In the genomic region with DNA sequence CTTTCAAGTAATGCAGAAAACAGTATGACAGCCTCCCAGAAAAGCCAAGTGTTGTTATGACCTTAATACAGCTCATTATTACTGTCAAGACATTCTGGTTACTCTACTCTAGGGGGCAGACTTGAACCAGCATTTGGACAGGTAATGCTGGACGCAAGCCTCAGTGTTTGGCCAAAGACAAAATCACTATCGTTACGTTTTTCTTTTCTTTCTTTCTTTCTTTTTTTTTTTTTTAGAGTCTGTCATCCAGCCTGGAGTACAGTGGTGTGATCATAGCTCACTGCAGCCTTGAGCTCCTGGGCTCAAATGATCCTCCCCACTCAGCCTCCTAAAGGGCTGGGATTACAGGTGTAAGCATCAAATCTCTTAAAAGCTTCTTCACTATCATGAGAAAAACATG, we compare ENCODE assay signal across 8 cellular contexts. TPM values are rescaled to one million over a fixed set of nuclear protein-coding genes. Genes with fewer than 3 reads are reported as not detected.
DNase-seq lines count a peak whose midpoint lies in the region; ATAC-seq and TF ChIP-seq lines count a peak whose summit lies in the region.

No MANE protein-coding gene starts in this region.

- H3K4me3 Mint-ChIP-seq in activated T-cell treated with anti-CD3 and anti-CD28 coated beads, Interleukin-2, amount 50 U/mL, for 72 hours, result no peak overlapping the region
- no peak overlapping the region for H3K4me3 Mint-ChIP-seq in central memory CD8-positive, alpha-beta T cell

- H3K9me3 ChIP-seq in transverse colon, result no peaks in the 10 kb centered on the region

- no peak overlapping the region for H3K27ac Mint-ChIP-seq in activated T-cell treated with anti-CD3 and anti-CD28 coated beads, Interleukin-2, amount 50 U/mL, for 72 hours
- no peak overlapping the region for H3K27ac Mint-ChIP-seq in central memory CD8-positive, alpha-beta T cell (ENCODE audit: low read depth)

- ATAC-seq in activated T-cell treated with anti-CD3 and anti-CD28 coated beads, Interleukin-2, amount 50 U/mL, for 72 hours (replicated peaks in 1 of 2), result peak; percentile 87 to 90
- ATAC-seq in GM21528 (IDR thresholded peaks at IDR 0.05; ENCODE audit: low FRiP score, unreplicated experiment) (peak; percentile 90), left colon (peak; percentile 89)
- ATAC-seq in central memory CD8-positive, alpha-beta T cell (replicated peaks; ENCODE audit: extremely low read depth, poor library complexity, severe bottlenecking), result peak; percentile 10

- H3K4me1 ChIP-seq in transverse colon, result no peaks in the 10 kb centered on the region

- H3K27me3 ChIP-seq in HL-60 (ENCODE audit: insufficient read depth, poor library complexity, severe bottlenecking) (no peaks in the 10 kb centered on the region), transverse colon (no peaks in the 10 kb centered on the region)

- no peaks in the 10 kb centered on the region for H3K27me3 Mint-ChIP-seq in activated T-cell treated with anti-CD3 and anti-CD28 coated beads, Interleukin-2, amount 50 U/mL, for 72 hours (ENCODE audit: low read depth)
- H3K27me3 Mint-ChIP-seq in central memory CD8-positive, alpha-beta T cell, result no peaks in the 10 kb centered on the region

- WGBS in transverse colon (ENCODE audit: low coverage in 1 of 2), 2 donors, result 0 to 3% methylated on average over 1 to 3 of the region's 3 CpGs

- H3K36me3 ChIP-seq in transverse colon, result no peaks in the 10 kb centered on the region

- TF ChIP-seq EP300 in transverse colon (IDR thresholded peaks at IDR 0.05; ENCODE audit: low read depth), result no peak

- intact Hi-C loops in left colon (cut with DNase I, micrococcal nuclease), result loop anchor here in 1 of 2 donors (2.0 kb wide), 1 partner anchor 128 kb away; no protein-coding TSS in a partner anchor
- intact Hi-C loops in transverse colon (cut with DNase I; ENCODE audit: low total_unique reads), result no loop called here

- H3K4me1 Mint-ChIP-seq in activated T-cell treated with anti-CD3 and anti-CD28 coated beads, Interleukin-2, amount 50 U/mL, for 72 hours (ENCODE audit: low read depth), result peaks cover 12% of the 10 kb centered on the region
- H3K4me1 Mint-ChIP-seq in central memory CD8-positive, alpha-beta T cell, result peaks cover 12% of the 10 kb centered on the region

- no peak overlapping the region for H3K4me3 ChIP-seq in HL-60 (replicated peaks; ENCODE audit: insufficient read depth, low read length)
- H3K4me3 ChIP-seq in transverse colon, result no peak overlapping the region

- in situ Hi-C loops in transverse colon (cut with MboI; ENCODE audit: low pct_ligation_motif_present in 1 of 4, low pct_unique_long_range_greater_than_20kb in 1 of 4, low sequenced_read_pairs in 3 of 4), result loop anchor here (5.0 to 10.0 kb wide), 3 partner anchors 122 to 132 kb away; no protein-coding TSS in a partner anchor

- peak; percentile 17 to 32 for DNase-seq in activated T-cell treated with anti-CD3 and anti-CD28 coated beads, Interleukin-2, amount 50 U/mL, for 72 hours
- DNase-seq in activated T-cell treated with anti-CD3 and anti-CD28 coated beads, Interleukin-2, amount 50 U/mL, for 48 hours, result no peak
- peak; percentile 25 to 46 for DNase-seq in HL-60 (ENCODE audit: low read depth in 1 of 2, low spot score in 1 of 2)
- DNase-seq in NCI-H82 treated with DMSO at 0.1 percent for 48 hours (lab: John Stamatoyannopoulos, UW; ENCODE audit: unreplicated experiment), result peak; percentile 47
- DNase-seq in central memory CD8-positive, alpha-beta T cell (ENCODE audit: low spot score in 2 of 2), result no peak
- DNase-seq in left colon, result peak in 1 of 2 donors; percentile 7
- no peak for DNase-seq in transverse colon

- TF ChIP-seq POLR2A in transverse colon (IDR thresholded peaks at IDR 0.05), result no peak

- H3K27ac ChIP-seq in HL-60 (replicated peaks), result no peak overlapping the region
- H3K27ac ChIP-seq in transverse colon, result no peak overlapping the region

- TF ChIP-seq CTCF in HL-60 (IDR thresholded peaks at IDR 0.05; ENCODE audit: insufficient read depth, low read length) (peak; percentile 53), transverse colon (IDR thresholded peaks at IDR 0.05) (peak; percentile 61 to 79 (median 67))

- H3K9me3 Mint-ChIP-seq in activated T-cell treated with anti-CD3 and anti-CD28 coated beads, Interleukin-2, amount 50 U/mL, for 72 hours, result no peaks in the 10 kb centered on the region
- H3K9me3 Mint-ChIP-seq in central memory CD8-positive, alpha-beta T cell, result no peaks in the 10 kb centered on the region

- no peaks in the 10 kb centered on the region for H3K36me3 Mint-ChIP-seq in activated T-cell treated with anti-CD3 and anti-CD28 coated beads, Interleukin-2, amount 50 U/mL, for 72 hours (ENCODE audit: insufficient read depth in 2 of 2)
- no peaks in the 10 kb centered on the region for H3K36me3 Mint-ChIP-seq in central memory CD8-positive, alpha-beta T cell (ENCODE audit: insufficient read depth)

RNA-seq across cellular contexts. Expression of a gene that starts 29.4 kb away (rescaled TPM):
- total RNA-seq in activated T-cell treated with anti-CD3 and anti-CD28 coated beads, Interleukin-2, amount 50 U/mL, for 72 hours, result 1 to 10 TPM in 1 of 2 donors, under 1 TPM in 1; 0.26 to 1.5 TPM
- total RNA-seq in left colon, result 1 to 10 TPM; 1.9 to 4.6 TPM
- 1 to 10 TPM in 3 of 4 donors, under 1 TPM in 1; 0.60 to 4.1 (median 1.5) TPM for total RNA-seq in transverse colon

Comparison
In these comparisons a context has a peak if more than half of its experiments do, and no peak if none do; other contexts are left out.
1. DNase-seq: peak in activated T-cell treated with anti-CD3 and anti-CD28 coated beads, Interleukin-2, amount 50 U/mL, for 72 hours (2 of 2), HL-60 (2 of 2) and NCI-H82 treated with DMSO at 0.1 percent for 48 hours (single experiment); none in activated T-cell treated with anti-CD3 and anti-CD28 coated beads, Interleukin-2, amount 50 U/mL, for 48 hours (0 of 2), central memory CD8-positive, alpha-beta T cell (0 of 2) and transverse colon (single experiment).
2. ATAC-seq: peak in every context shown above with its lines; median percentile 90 in GM21528; 89 in left colon; 88 in activated T-cell treated with anti-CD3 and anti-CD28 coated beads, Interleukin-2, amount 50 U/mL, for 72 hours; 10 in central memory CD8-positive, alpha-beta T cell.